9 cellular contexts compared by ENCODE assay signal in the genomic region with DNA sequence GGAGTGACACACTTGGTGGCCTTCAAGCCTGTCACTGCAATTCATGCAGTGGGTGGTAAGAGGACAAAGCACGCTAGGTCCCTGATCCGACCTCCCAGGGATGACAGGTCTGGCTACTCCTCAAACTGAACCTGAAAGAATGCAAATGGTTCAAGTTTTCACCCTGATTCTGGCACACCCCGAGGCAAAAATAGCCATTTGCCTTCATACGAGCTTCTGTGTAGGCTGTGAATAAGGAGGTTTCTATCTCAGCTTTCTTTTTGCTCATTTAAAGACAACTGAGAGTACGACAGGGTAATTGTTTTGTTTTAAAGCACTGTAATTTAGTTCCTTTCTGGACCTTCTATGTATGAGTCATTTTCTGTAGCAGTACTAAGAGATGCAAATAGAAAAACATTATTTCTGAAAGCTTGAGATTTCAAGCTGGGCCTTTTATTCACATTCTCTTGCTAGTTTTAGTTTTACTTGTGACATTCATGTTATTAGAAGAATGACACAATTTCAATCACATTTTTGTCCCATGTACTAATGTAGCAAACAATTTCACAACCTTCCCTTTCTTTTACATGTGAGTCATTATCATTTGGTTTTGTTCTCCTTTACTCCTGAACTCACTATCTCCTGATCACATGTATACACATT. TPM values are rescaled to one million over a fixed set of nuclear protein-coding genes. Genes with fewer than 3 reads are reported as not detected.
DNase-seq lines count a peak whose midpoint lies in the region; ATAC-seq and TF ChIP-seq lines count a peak whose summit lies in the region.
"Had no signal": no experiment of that assay in that cellular context is flagged by ENCODE, and none has a peak within 500 bp of the region (broad histone marks: within the 10 kb centered on the region; RNA-seq: fewer than 3 reads in every experiment).

No MANE protein-coding gene starts in this region.

- H3K4me3 ChIP-seq in uterus: no peak overlapping the region
- H3K4me3 ChIP-seq: cardiac muscle cell had no signal

- H3K9me3 ChIP-seq in uterus: no peaks in the 10 kb centered on the region

- H3K4me1 Mint-ChIP-seq in activated naive CD8-positive, alpha-beta T cell treated with anti-CD3 and anti-CD28 coated beads, Interleukin-2, amount 50 U/mL, for 24 hours: peaks cover 15% of the 10 kb centered on the region
- H3K4me1 Mint-ChIP-seq in nephron progenitor cell: peaks cover 13% of the 10 kb centered on the region

- TF ChIP-seq CTCF in uterus (IDR thresholded peaks at IDR 0.05) (no peak), nephron progenitor cell (IDR thresholded peaks at IDR 0.05) (no peak)

- no peak for TF ChIP-seq POLR2A in uterus (IDR thresholded peaks at IDR 0.05)

- H3K27ac ChIP-seq in uterus: peak overlapping the region; percentile 15 to 31
- H3K27ac ChIP-seq: cardiac muscle cell had no signal

- H3K27ac Mint-ChIP-seq in activated naive CD8-positive, alpha-beta T cell treated with anti-CD3 and anti-CD28 coated beads, Interleukin-2, amount 50 U/mL, for 24 hours: peak overlapping the region; percentile 33
- no peak overlapping the region for H3K27ac Mint-ChIP-seq in nephron progenitor cell

- H3K9me3 Mint-ChIP-seq in activated naive CD8-positive, alpha-beta T cell treated with anti-CD3 and anti-CD28 coated beads, Interleukin-2, amount 50 U/mL, for 24 hours: no peaks in the 10 kb centered on the region
- H3K9me3 Mint-ChIP-seq in nephron progenitor cell: peaks cover 18% of the 10 kb centered on the region

- intact Hi-C loops in uterus (cut with DNase I; ENCODE audit: low total_unique reads): no loop called here

- no peak overlapping the region for H3K4me3 Mint-ChIP-seq in activated naive CD8-positive, alpha-beta T cell treated with anti-CD3 and anti-CD28 coated beads, Interleukin-2, amount 50 U/mL, for 24 hours
- no peak overlapping the region for H3K4me3 Mint-ChIP-seq in nephron progenitor cell

- peaks cover 3% of the 10 kb centered on the region for H3K27me3 Mint-ChIP-seq in activated naive CD8-positive, alpha-beta T cell treated with anti-CD3 and anti-CD28 coated beads, Interleukin-2, amount 50 U/mL, for 24 hours
- H3K27me3 Mint-ChIP-seq in nephron progenitor cell (ENCODE audit: low read depth, poor library complexity): no peaks in the 10 kb centered on the region

- H3K4me1 ChIP-seq in uterus: no peaks in the 10 kb centered on the region

- H3K27me3 ChIP-seq in uterus: no peaks in the 10 kb centered on the region
- H3K27me3 ChIP-seq: cardiac muscle cell had no signal

- H3K36me3 Mint-ChIP-seq in activated naive CD8-positive, alpha-beta T cell treated with anti-CD3 and anti-CD28 coated beads, Interleukin-2, amount 50 U/mL, for 24 hours (ENCODE audit: low read depth): no peaks in the 10 kb centered on the region
- H3K36me3 Mint-ChIP-seq in nephron progenitor cell (ENCODE audit: low read depth): no peaks in the 10 kb centered on the region

- DNase-seq in AG08395 (ENCODE audit: low spot score) (peak; percentile 38), uterus (no peak), NCI-H774 (lab: John Stamatoyannopoulos, UW) (no peak), NCI-H1694 (lab: John Stamatoyannopoulos, UW) (no peak), nephron progenitor cell (no peak)
- no peak for DNase-seq in activated naive CD8-positive, alpha-beta T cell treated with anti-CD3 and anti-CD28 coated beads, Interleukin-2, amount 50 U/mL, for 24 hours

- H3K36me3 ChIP-seq in uterus: no peaks in the 10 kb centered on the region
- H3K36me3 ChIP-seq: cardiac muscle cell had no signal

- peak; percentile 97 for ATAC-seq in GM19035 (IDR thresholded peaks at IDR 0.05; ENCODE audit: unreplicated experiment)
- ATAC-seq in HG03097 (IDR thresholded peaks at IDR 0.05; ENCODE audit: low FRiP score, unreplicated experiment): peak; percentile 74
- ATAC-seq in activated naive CD8-positive, alpha-beta T cell treated with anti-CD3 and anti-CD28 coated beads, Interleukin-2, amount 50 U/mL, for 24 hours: peak; percentile 63

RNA-seq across cellular contexts. Expression of a gene that starts 56.6 kb away (rescaled TPM):
- total RNA-seq in uterus: 10 to 100 TPM in 3 of 4 donors, under 1 TPM in 1; 0.77 to 26.5 (median 15.4) TPM
